ENCODE assay signal across 1 cellular context in the genomic region with DNA sequence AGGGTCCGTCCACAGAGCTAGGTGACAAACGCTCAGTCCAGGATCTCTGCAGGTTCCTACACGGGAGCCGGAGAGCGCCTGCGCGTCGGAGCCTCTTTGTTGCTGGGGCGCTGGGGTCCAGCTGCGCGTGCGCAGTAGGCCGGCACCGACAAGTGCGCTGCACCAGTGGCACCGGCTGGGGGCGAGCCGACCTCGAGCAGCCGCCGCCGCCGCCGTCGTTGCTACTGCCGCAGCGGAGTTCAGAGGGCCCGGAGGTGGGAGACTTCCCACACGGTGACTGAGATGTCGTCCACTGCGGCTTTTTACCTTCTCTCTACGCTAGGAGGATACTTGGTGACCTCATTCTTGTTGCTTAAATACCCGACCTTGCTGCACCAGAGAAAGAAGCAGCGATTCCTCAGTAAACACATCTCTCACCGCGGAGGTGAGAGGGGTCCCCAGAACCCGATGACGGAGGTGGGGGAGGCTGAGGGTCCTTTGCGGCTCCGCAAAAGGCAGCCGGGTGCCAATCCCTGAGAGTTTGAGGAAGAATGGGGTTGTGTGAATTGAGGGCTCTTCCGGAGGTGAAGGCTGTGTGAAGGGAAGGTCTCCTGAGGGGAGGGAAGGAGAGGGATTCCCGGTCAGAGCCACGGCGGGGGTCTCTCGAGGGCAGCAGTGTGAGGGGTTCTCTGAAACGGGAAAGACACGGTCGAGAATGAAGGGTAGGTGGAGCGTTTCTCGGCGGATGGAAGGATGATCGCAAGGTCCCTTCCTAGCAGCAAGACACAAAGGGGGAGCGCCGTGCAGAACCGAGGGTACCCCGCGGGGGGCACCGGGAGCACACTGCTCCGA.
A peak's percentile ranks its signal among the peaks of the same experiment; 100 is the strongest.
TF ChIP-seq lines count a peak whose summit lies in the region.

A gene (plus strand): TSS at position 184 of the 831 bp plus-strand sequence. CDS start 99 bp downstream, at position 283.

TF ChIP-seq in HEK293, 187 proteins besides CTCF, POLR2A, EP300 and RAD21 (continued from another document and continues in another):
- peak; percentile 90 for TF ChIP-seq ZBTB17 (tag by site-specific recombination; IDR thresholded peaks at IDR 0.05)
- peak; percentile 87 for TF ChIP-seq ZIC2 (tag by site-specific recombination; IDR thresholded peaks at IDR 0.05)
- TF ChIP-seq, protein P1, sequence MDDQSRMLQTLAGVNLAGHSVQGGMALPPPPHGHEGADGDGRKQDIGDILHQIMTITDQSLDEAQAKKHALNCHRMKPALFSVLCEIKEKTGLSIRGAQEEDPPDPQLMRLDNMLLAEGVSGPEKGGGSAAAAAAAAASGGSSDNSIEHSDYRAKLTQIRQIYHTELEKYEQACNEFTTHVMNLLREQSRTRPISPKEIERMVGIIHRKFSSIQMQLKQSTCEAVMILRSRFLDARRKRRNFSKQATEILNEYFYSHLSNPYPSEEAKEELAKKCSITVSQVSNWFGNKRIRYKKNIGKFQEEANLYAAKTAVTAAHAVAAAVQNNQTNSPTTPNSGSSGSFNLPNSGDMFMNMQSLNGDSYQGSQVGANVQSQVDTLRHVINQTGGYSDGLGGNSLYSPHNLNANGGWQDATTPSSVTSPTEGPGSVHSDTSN (CRISPR knock-in tag; IDR thresholded peaks at IDR 0.05) = no peak
- peak; percentile 35; the same call in 1 of the 2 replicates for TF ChIP-seq ZXDB (tag by site-specific recombination; IDR thresholded peaks at IDR 0.05)
- TF ChIP-seq KLF1 (tag by site-specific recombination; IDR thresholded peaks at IDR 0.05) = no peak
- TF ChIP-seq ZNF623 (tag by site-specific recombination; IDR thresholded peaks at IDR 0.05) = no peak
- TF ChIP-seq ZNF174 (tag by site-specific recombination; IDR thresholded peaks at IDR 0.05) = no peak
- TF ChIP-seq PRDM1 (tag by site-specific recombination; IDR thresholded peaks at IDR 0.05) = no peak
- TF ChIP-seq, protein P2, sequence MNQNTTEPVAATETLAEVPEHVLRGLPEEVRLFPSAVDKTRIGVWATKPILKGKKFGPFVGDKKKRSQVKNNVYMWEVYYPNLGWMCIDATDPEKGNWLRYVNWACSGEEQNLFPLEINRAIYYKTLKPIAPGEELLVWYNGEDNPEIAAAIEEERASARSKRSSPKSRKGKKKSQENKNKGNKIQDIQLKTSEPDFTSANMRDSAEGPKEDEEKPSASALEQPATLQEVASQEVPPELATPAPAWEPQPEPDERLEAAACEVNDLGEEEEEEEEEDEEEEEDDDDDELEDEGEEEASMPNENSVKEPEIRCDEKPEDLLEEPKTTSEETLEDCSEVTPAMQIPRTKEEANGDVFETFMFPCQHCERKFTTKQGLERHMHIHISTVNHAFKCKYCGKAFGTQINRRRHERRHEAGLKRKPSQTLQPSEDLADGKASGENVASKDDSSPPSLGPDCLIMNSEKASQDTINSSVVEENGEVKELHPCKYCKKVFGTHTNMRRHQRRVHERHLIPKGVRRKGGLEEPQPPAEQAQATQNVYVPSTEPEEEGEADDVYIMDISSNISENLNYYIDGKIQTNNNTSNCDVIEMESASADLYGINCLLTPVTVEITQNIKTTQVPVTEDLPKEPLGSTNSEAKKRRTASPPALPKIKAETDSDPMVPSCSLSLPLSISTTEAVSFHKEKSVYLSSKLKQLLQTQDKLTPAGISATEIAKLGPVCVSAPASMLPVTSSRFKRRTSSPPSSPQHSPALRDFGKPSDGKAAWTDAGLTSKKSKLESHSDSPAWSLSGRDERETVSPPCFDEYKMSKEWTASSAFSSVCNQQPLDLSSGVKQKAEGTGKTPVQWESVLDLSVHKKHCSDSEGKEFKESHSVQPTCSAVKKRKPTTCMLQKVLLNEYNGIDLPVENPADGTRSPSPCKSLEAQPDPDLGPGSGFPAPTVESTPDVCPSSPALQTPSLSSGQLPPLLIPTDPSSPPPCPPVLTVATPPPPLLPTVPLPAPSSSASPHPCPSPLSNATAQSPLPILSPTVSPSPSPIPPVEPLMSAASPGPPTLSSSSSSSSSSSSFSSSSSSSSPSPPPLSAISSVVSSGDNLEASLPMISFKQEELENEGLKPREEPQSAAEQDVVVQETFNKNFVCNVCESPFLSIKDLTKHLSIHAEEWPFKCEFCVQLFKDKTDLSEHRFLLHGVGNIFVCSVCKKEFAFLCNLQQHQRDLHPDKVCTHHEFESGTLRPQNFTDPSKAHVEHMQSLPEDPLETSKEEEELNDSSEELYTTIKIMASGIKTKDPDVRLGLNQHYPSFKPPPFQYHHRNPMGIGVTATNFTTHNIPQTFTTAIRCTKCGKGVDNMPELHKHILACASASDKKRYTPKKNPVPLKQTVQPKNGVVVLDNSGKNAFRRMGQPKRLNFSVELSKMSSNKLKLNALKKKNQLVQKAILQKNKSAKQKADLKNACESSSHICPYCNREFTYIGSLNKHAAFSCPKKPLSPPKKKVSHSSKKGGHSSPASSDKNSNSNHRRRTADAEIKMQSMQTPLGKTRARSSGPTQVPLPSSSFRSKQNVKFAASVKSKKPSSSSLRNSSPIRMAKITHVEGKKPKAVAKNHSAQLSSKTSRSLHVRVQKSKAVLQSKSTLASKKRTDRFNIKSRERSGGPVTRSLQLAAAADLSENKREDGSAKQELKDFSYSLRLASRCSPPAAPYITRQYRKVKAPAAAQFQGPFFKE (tag by site-specific recombination; IDR thresholded peaks at IDR 0.05; ENCODE audit: borderline replicate concordance) = no peak
- TF ChIP-seq ZNF707 (tag by site-specific recombination; IDR thresholded peaks at IDR 0.05) = no peak
- TF ChIP-seq ZNF221 (tag by site-specific recombination; IDR thresholded peaks at IDR 0.05; ENCODE audit: borderline replicate concordance) = no peak
- TF ChIP-seq EGR2 (tag by site-specific recombination; IDR thresholded peaks at IDR 0.05; ENCODE audit: low read depth) = peak; percentile 69
- no peak for TF ChIP-seq KLF7 (tag by site-specific recombination; IDR thresholded peaks at IDR 0.05; ENCODE audit: borderline replicate concordance)
- no peak for TF ChIP-seq YY2 (tag by site-specific recombination; IDR thresholded peaks at IDR 0.05)
- no peak for TF ChIP-seq ZNF133 (tag by site-specific recombination; IDR thresholded peaks at IDR 0.05)
- peak; percentile 84 for TF ChIP-seq ZNF2 (tag by site-specific recombination; IDR thresholded peaks at IDR 0.05)
- TF ChIP-seq ZNF585B (tag by site-specific recombination; IDR thresholded peaks at IDR 0.05) = no peak
- TF ChIP-seq, protein P3, sequence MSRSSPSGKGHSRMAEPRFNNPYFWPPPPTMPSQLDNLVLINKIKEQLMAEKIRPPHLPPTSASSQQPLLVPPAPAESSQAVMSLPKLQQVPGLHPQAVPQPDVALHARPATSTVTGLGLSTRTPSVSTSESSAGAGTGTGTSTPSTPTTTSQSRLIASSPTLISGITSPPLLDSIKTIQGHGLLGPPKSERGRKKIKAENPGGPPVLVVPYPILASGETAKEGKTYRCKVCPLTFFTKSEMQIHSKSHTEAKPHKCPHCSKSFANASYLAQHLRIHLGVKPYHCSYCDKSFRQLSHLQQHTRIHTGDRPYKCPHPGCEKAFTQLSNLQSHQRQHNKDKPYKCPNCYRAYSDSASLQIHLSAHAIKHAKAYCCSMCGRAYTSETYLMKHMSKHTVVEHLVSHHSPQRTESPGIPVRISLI (tag by site-specific recombination; IDR thresholded peaks at IDR 0.05) = no peak
- TF ChIP-seq WT1 (tag by site-specific recombination; IDR thresholded peaks at IDR 0.05) = no peak; the same call in 1 of the 2 replicates
- TF ChIP-seq GLIS1 (tag by site-specific recombination; IDR thresholded peaks at IDR 0.05) = peak; percentile 73
- no peak for TF ChIP-seq ZNF23 (tag by site-specific recombination; IDR thresholded peaks at IDR 0.05; ENCODE audit: borderline replicate concordance)
- 0 out of 2 replicates have a peak, but pooled peaks have one; percentile 28 for TF ChIP-seq ZNF391 (tag by site-specific recombination; IDR thresholded peaks at IDR 0.05; ENCODE audit: borderline replicate concordance, low read depth)
- peak; percentile 53 for TF ChIP-seq ZNF654 (tag by site-specific recombination; IDR thresholded peaks at IDR 0.05; ENCODE audit: low read depth)
- TF ChIP-seq ZNF76 (tag by site-specific recombination; IDR thresholded peaks at IDR 0.05; ENCODE audit: borderline replicate concordance, low read depth) = peak; percentile 56
- TF ChIP-seq HOXA7 (CRISPR knock-in tag; IDR thresholded peaks at IDR 0.05; ENCODE audit: borderline replicate concordance) = no peak
- TF ChIP-seq ZBTB8A (tag by site-specific recombination; IDR thresholded peaks at IDR 0.05) = no peak
- TF ChIP-seq OSR2 (tag by site-specific recombination; IDR thresholded peaks at IDR 0.05) = peak; percentile 74
- peak; percentile 38; the same call in 1 of the 2 replicates for TF ChIP-seq TRIM28 (IDR thresholded peaks at IDR 0.05; ENCODE audit: borderline replicate concordance, low read length)
- TF ChIP-seq, protein P4, sequence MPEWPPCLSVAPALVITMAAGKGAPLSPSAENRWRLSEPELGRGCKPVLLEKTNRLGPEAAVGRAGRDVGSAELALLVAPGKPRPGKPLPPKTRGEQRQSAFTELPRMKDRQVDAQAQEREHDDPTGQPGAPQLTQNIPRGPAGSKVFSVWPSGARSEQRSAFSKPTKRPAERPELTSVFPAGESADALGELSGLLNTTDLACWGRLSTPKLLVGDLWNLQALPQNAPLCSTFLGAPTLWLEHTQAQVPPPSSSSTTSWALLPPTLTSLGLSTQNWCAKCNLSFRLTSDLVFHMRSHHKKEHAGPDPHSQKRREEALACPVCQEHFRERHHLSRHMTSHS (tag by site-specific recombination; IDR thresholded peaks at IDR 0.05) = no peak
- TF ChIP-seq, protein P5, sequence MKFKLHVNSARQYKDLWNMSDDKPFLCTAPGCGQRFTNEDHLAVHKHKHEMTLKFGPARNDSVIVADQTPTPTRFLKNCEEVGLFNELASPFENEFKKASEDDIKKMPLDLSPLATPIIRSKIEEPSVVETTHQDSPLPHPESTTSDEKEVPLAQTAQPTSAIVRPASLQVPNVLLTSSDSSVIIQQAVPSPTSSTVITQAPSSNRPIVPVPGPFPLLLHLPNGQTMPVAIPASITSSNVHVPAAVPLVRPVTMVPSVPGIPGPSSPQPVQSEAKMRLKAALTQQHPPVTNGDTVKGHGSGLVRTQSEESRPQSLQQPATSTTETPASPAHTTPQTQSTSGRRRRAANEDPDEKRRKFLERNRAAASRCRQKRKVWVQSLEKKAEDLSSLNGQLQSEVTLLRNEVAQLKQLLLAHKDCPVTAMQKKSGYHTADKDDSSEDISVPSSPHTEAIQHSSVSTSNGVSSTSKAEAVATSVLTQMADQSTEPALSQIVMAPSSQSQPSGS (tag by site-specific recombination; IDR thresholded peaks at IDR 0.05; ENCODE audit: low read depth) = peak; percentile 91
- TF ChIP-seq ZNF529 (tag by site-specific recombination; IDR thresholded peaks at IDR 0.05; ENCODE audit: insufficient replicate concordance) = no peak
- no peak for TF ChIP-seq ZNF792 (tag by site-specific recombination; IDR thresholded peaks at IDR 0.05)
- TF ChIP-seq, protein P6, sequence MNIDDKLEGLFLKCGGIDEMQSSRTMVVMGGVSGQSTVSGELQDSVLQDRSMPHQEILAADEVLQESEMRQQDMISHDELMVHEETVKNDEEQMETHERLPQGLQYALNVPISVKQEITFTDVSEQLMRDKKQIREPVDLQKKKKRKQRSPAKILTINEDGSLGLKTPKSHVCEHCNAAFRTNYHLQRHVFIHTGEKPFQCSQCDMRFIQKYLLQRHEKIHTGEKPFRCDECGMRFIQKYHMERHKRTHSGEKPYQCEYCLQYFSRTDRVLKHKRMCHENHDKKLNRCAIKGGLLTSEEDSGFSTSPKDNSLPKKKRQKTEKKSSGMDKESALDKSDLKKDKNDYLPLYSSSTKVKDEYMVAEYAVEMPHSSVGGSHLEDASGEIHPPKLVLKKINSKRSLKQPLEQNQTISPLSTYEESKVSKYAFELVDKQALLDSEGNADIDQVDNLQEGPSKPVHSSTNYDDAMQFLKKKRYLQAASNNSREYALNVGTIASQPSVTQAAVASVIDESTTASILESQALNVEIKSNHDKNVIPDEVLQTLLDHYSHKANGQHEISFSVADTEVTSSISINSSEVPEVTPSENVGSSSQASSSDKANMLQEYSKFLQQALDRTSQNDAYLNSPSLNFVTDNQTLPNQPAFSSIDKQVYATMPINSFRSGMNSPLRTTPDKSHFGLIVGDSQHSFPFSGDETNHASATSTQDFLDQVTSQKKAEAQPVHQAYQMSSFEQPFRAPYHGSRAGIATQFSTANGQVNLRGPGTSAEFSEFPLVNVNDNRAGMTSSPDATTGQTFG (tag by site-specific recombination; IDR thresholded peaks at IDR 0.05; ENCODE audit: borderline replicate concordance) = no peak
- TF ChIP-seq ZNF558 (tag by site-specific recombination; IDR thresholded peaks at IDR 0.05) = peak; percentile 20; the same call in 1 of the 2 replicates
- TF ChIP-seq ZNF670 (tag by site-specific recombination; IDR thresholded peaks at IDR 0.05; ENCODE audit: low read depth) = no peak
- TF ChIP-seq, protein P7, sequence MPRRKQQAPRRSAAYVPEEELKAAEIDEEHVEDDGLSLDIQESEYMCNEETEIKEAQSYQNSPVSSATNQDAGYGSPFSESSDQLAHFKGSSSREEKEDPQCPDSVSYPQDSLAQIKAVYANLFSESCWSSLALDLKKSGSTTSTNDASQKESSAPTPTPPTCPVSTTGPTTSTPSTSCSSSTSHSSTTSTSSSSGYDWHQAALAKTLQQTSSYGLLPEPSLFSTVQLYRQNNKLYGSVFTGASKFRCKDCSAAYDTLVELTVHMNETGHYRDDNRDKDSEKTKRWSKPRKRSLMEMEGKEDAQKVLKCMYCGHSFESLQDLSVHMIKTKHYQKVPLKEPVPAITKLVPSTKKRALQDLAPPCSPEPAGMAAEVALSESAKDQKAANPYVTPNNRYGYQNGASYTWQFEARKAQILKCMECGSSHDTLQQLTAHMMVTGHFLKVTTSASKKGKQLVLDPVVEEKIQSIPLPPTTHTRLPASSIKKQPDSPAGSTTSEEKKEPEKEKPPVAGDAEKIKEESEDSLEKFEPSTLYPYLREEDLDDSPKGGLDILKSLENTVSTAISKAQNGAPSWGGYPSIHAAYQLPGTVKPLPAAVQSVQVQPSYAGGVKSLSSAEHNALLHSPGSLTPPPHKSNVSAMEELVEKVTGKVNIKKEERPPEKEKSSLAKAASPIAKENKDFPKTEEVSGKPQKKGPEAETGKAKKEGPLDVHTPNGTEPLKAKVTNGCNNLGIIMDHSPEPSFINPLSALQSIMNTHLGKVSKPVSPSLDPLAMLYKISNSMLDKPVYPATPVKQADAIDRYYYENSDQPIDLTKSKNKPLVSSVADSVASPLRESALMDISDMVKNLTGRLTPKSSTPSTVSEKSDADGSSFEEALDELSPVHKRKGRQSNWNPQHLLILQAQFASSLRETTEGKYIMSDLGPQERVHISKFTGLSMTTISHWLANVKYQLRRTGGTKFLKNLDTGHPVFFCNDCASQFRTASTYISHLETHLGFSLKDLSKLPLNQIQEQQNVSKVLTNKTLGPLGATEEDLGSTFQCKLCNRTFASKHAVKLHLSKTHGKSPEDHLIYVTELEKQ (tag by site-specific recombination; IDR thresholded peaks at IDR 0.05; ENCODE audit: borderline replicate concordance) = no peak
- TF ChIP-seq, protein P8, sequence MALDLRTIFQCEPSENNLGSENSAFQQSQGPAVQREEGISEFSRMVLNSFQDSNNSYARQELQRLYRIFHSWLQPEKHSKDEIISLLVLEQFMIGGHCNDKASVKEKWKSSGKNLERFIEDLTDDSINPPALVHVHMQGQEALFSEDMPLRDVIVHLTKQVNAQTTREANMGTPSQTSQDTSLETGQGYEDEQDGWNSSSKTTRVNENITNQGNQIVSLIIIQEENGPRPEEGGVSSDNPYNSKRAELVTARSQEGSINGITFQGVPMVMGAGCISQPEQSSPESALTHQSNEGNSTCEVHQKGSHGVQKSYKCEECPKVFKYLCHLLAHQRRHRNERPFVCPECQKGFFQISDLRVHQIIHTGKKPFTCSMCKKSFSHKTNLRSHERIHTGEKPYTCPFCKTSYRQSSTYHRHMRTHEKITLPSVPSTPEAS (tag by site-specific recombination; IDR thresholded peaks at IDR 0.05) = no peak; the same call in 1 of the 2 replicates
